Comparison of ENCODE assay signal across 28 cellular contexts in the genomic region with DNA sequence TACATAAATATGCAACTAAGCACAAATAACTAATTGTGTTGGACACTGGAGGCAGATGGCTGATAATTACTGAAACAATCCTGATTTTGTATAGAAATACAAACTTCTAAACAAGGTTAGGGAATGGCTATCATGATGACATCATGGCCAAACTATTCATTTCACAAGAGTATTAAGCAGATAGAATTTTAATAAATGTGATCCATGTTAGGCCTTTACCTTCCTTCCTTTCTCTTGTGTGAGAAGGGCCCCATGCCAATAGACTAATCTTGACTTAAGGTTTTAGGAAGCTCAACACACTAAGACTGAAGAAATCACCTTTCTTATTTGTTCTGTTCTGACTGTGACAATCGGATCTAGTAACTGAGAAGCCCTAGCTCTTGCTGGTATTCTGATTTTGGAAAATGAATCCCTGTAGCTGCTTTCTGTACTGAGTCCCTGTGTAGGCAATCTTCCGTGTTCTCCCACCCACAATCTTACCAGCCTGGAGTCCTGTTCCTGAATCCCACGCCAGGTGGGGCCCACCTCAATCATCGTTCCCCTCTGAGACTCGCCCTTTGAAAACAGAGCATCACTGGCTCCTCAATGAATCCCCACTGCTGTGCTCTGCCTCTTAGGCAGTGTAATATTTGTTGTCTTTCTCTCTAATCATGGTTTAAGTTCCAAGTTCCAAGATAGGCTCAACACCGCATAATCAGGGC.
DNase-seq lines count a peak whose midpoint lies in the region; ATAC-seq and TF ChIP-seq lines count a peak whose summit lies in the region.
"Had no signal": no experiment of that assay in that cellular context is flagged by ENCODE, and none has a peak within 500 bp of the region (broad histone marks: within the 10 kb centered on the region; RNA-seq: fewer than 3 reads in every experiment).

No MANE protein-coding gene starts in this region.

- H4K20me1 ChIP-seq in osteoblast (ENCODE audit: insufficient read depth, low read length), result no peaks in the 10 kb centered on the region

- peak; percentile 23 for ATAC-seq in stimulated activated naive CD8-positive, alpha-beta T cell treated with anti-CD3 and anti-CD28 coated beads, Interleukin-15, Interleukin-2, amounts not matched to agents 100 U/mL and 50 U/mL, for 24 hours
- no peak for ATAC-seq in stimulated activated naive CD8-positive, alpha-beta T cell treated with anti-CD3 and anti-CD28 coated beads, Interleukin-15, amount 100 ng/mL, for 72 hours
- ATAC-seq in GM18909 (IDR thresholded peaks at IDR 0.05; ENCODE audit: poor library complexity, unreplicated experiment), result no peak
- ATAC-seq: activated CD4-positive, CD25-positive, alpha-beta regulatory T cell treated with anti-CD3 and anti-CD28 coated beads, Interleukin-2, amount 50 U/mL, for 24 hours; activated naive CD4-positive, alpha-beta T cell treated with anti-CD3 and anti-CD28 coated beads, Interleukin-2, amount 50 U/mL, for 72 hours; CD8-positive, alpha-beta T cell; left colon had no signal

- no peak for TF ChIP-seq CTCF in osteoblast (IDR thresholded peaks at IDR 0.05; ENCODE audit: extremely low read depth, low read depth, low read length)

- H3K27me3 Mint-ChIP-seq in stimulated activated naive CD8-positive, alpha-beta T cell treated with anti-CD3 and anti-CD28 coated beads, Interleukin-15, amount 100 ng/mL, for 72 hours, result no peaks in the 10 kb centered on the region
- H3K27me3 Mint-ChIP-seq: central memory CD8-positive, alpha-beta T cell; progenitor cell of endocrine pancreas had no signal

- H3K27ac Mint-ChIP-seq in stimulated activated naive CD8-positive, alpha-beta T cell treated with anti-CD3 and anti-CD28 coated beads, Interleukin-15, amount 100 ng/mL, for 72 hours, result no peak overlapping the region
- H3K27ac Mint-ChIP-seq: activated naive CD4-positive, alpha-beta T cell treated with anti-CD3 and anti-CD28 coated beads, Interleukin-2, amount 50 U/mL, for 72 hours; CD8-positive, alpha-beta T cell; IgD-negative memory B cell had no signal

- H3K9me3 ChIP-seq in osteoblast (ENCODE audit: low read depth, low read length), result no peaks in the 10 kb centered on the region
- H3K9me3 ChIP-seq: SJSA1, testis had no signal

- H3K9me3 Mint-ChIP-seq in stimulated activated naive CD8-positive, alpha-beta T cell treated with anti-CD3 and anti-CD28 coated beads, Interleukin-15, amount 100 ng/mL, for 72 hours, result no peaks in the 10 kb centered on the region
- H3K9me3 Mint-ChIP-seq: CD8-positive, alpha-beta T cell; central memory CD8-positive, alpha-beta T cell had no signal

- H2AFZ ChIP-seq in osteoblast (ENCODE audit: low read length), result no peak overlapping the region
- H2AFZ ChIP-seq: hepatocyte had no signal

- peaks cover 28% of the 10 kb centered on the region for H3K79me2 ChIP-seq in osteoblast (ENCODE audit: insufficient read depth, low read length)

- peaks cover 17% of the 10 kb centered on the region for H3K4me1 ChIP-seq in osteoblast (ENCODE audit: insufficient read depth, low read length)

- H3K4me1 Mint-ChIP-seq in stimulated activated naive CD8-positive, alpha-beta T cell treated with anti-CD3 and anti-CD28 coated beads, Interleukin-15, amount 100 ng/mL, for 72 hours, result peaks cover 17% of the 10 kb centered on the region
- H3K4me1 Mint-ChIP-seq: central memory CD8-positive, alpha-beta T cell had no signal

- H3K4me3 Mint-ChIP-seq in stimulated activated naive CD8-positive, alpha-beta T cell treated with anti-CD3 and anti-CD28 coated beads, Interleukin-15, amount 100 ng/mL, for 72 hours, result no peak overlapping the region
- H3K4me3 Mint-ChIP-seq: CD8-positive, alpha-beta T cell; central memory CD8-positive, alpha-beta T cell; IgD-negative memory B cell; nephron progenitor cell had no signal

- no peak for DNase-seq in stimulated activated naive CD8-positive, alpha-beta T cell treated with anti-CD3 and anti-CD28 coated beads, Interleukin-15, Interleukin-2, amounts not matched to agents 100 U/mL and 50 U/mL, for 24 hours
- no peak for DNase-seq in stimulated activated naive CD8-positive, alpha-beta T cell treated with anti-CD3 and anti-CD28 coated beads, Interleukin-15, amount 100 ng/mL, for 72 hours
- DNase-seq in astrocyte of the hippocampus (ENCODE audit: low read depth, low spot score), result peak; percentile 17
- DNase-seq in fibroblast of peridontal ligament (ENCODE audit: extremely low read depth), result peak; percentile 15
- DNase-seq in NCI-H345 (lab: John Stamatoyannopoulos, UW), result no peak
- DNase-seq in cerebellum (ENCODE audit: low spot score), result no peak
- no peak for DNase-seq in osteoblast (ENCODE audit: insufficient read length, low spot score, missing footprints)
- DNase-seq: activated CD4-positive, alpha-beta T cell treated with anti-CD3 and anti-CD28 coated beads, Interleukin-2, amount 50 U/mL, for 48 hours; activated CD8-positive, alpha-beta memory T cell treated with anti-CD3 and anti-CD28 coated beads, Interleukin-2, amount 50 U/mL, for 4 hours; aorta; CD8-positive, alpha-beta T cell; dorsolateral prefrontal cortex; foreskin melanocyte; left colon; NCI-H1092 treated with DMSO at 0.1 percent for 48 hours; NCI-H2029; nephron progenitor cell; stimulated activated CD4-positive, alpha-beta T cell treated with anti-CD3 and anti-CD28 coated beads, Interleukin-15, amount 100 ng/mL, for 24 hours; stimulated activated naive CD4-positive, alpha-beta T cell; testis had no signal

- H3K27ac ChIP-seq in osteoblast (ENCODE audit: low read depth, low read length), result no peak overlapping the region
- H3K27ac ChIP-seq: hepatocyte, SJSA1, testis had no signal

- H3K27me3 ChIP-seq in osteoblast (ENCODE audit: insufficient read depth, low read length), result no peaks in the 10 kb centered on the region
- H3K27me3 ChIP-seq: dorsolateral prefrontal cortex, hepatocyte, SJSA1, testis had no signal

- H3K4me2 ChIP-seq in osteoblast (ENCODE audit: insufficient read depth, low read length), result no peak overlapping the region
- H3K4me2 ChIP-seq: hepatocyte had no signal

- H3K36me3 ChIP-seq in osteoblast (ENCODE audit: insufficient read depth, low read length), result no peaks in the 10 kb centered on the region

- no peak overlapping the region for H3K4me3 ChIP-seq in osteoblast (ENCODE audit: insufficient read depth, low read length)
- H3K4me3 ChIP-seq: dorsolateral prefrontal cortex, hepatocyte, SJSA1, testis had no signal

Comparison
In these comparisons a context has a peak if more than half of its experiments do, and no peak if none do; other contexts are left out.
1. DNase-seq: peak in astrocyte of the hippocampus (single experiment) and fibroblast of peridontal ligament (single experiment); none in stimulated activated naive CD8-positive, alpha-beta T cell treated with anti-CD3 and anti-CD28 coated beads, Interleukin-15, Interleukin-2, amounts not matched to agents 100 U/mL and 50 U/mL, for 24 hours (single experiment), stimulated activated naive CD8-positive, alpha-beta T cell treated with anti-CD3 and anti-CD28 coated beads, Interleukin-15, amount 100 ng/mL, for 72 hours (0 of 2), NCI-H345 (single experiment), cerebellum (single experiment) and osteoblast (single experiment).